ENCODE assay signal across 8 cellular contexts in the genomic region with DNA sequence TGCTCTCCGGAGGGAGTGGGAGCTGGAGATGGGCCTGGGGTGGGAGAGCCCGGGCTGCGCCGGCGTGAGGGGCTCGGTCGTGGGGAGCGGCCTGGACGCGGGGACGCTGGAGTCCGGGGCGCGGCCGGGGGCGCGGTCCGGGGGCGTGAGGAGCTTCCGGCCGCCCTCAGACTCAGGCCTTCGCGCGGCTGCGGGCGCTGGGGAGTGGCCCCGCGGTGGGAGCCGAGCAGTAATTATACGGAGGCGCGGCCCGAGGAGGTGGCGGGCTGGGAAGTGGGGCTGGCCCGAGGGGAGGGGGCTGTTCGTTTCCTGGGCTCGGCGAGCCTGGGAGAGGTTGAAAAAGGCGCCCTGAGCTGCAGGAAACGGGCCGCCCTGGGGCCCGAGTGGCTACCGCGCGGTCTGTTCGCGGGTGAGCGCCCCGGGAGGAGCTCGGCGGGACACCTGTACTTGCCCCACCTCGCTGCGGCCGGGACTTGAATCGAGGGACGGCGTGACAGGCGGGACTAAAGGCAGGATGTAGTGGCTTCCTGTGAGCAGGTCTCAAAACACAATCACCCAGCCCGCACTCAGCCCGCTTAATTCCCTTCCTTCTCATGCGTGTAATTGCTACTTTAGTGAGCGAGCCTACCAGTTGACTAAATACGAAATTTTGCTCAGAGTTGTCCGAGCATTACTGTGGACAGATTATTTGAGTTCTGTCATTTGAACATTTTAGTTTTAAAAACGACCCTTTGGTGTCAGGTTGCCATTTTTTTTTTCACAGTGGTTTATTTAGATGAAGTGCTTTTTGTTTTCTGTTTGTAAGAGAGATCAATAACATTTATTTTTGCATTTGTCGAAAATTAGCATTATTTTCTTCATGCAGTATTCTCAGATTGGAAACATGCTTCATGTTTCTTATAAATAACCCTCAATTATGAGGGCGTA. TPM values are rescaled to one million over a fixed set of nuclear protein-coding genes. Genes with fewer than 3 reads are reported as not detected.
DNase-seq lines count a peak whose midpoint lies in the region; ATAC-seq and TF ChIP-seq lines count a peak whose summit lies in the region.

No MANE protein-coding gene starts in this region.

- no peak for DNase-seq in AG09309 (ENCODE audit: low read depth)
- peak; percentile 84 for DNase-seq in NCI-H345 (lab: John Stamatoyannopoulos, UW)
- DNase-seq in cerebellum (ENCODE audit: low spot score) = peak; percentile 58
- DNase-seq in kidney tubule cell (ENCODE audit: low spot score) = peak; percentile 90
- peak; percentile 91 for DNase-seq in stimulated activated CD4-positive, alpha-beta T cell treated with anti-CD3 and anti-CD28 coated beads, Interleukin-1b, Interleukin-23, amount 100 ng/mL, for 48 hours

- peak overlapping the region; percentile 74 for H3K4me3 ChIP-seq in AG09309 (ENCODE audit: control insufficient read depth, low read depth, low read length)

- ATAC-seq in GM19035 (IDR thresholded peaks at IDR 0.05; ENCODE audit: unreplicated experiment) = peak; percentile 85
- ATAC-seq in HG03196 (IDR thresholded peaks at IDR 0.05; ENCODE audit: unreplicated experiment) = peak; percentile 79
- ATAC-seq in activated CD4-positive, CD25-positive, alpha-beta regulatory T cell treated with anti-CD3 and anti-CD28 coated beads, Interleukin-2, amount 50 U/mL, for 24 hours = peak; percentile 64 to 67

- TF ChIP-seq CTCF in AG09309 (IDR thresholded peaks at IDR 0.05; ENCODE audit: control insufficient read depth, insufficient read depth, low read depth, low read length, missing control alignments) = no peak

RNA-seq across cellular contexts. Expression of a gene that starts 0.9 kb away (rescaled TPM):
- 30.3 TPM for total RNA-seq in cerebellum
